18 cellular contexts compared by ENCODE assay signal in the genomic region with DNA sequence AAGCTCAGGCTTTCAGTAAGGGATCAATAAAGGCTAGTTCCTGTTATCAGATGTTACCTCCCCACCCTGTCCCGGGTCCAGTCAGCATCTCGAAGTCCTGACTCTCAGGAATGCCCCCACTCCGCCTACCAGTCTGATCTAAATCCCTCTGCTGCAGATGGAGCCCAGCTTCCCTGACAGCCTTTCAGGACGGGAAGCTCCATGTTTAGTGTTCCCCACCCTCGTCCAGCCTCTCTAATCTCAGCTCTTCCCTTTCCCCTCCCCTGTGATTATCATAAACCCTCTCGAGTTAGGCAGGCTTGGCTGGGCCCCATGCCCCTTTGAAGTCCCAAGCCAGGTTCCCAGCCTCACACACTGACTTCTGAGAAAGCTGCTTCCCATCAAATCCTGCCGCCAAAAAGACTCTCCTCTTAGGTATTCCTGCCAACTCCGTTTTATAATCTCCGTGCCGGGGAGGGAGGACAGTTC. TPM values are rescaled to one million over a fixed set of nuclear protein-coding genes. Genes with fewer than 3 reads are reported as not detected.
A peak's percentile ranks its signal among the peaks of the same experiment; 100 is the strongest.
DNase-seq lines count a peak whose midpoint lies in the region; ATAC-seq and TF ChIP-seq lines count a peak whose summit lies in the region.
"Had no signal": no experiment of that assay in that cellular context is flagged by ENCODE, and none has a peak within 500 bp of the region (broad histone marks: within the 10 kb centered on the region; RNA-seq: fewer than 3 reads in every experiment).

No MANE protein-coding gene starts in this region.

- TF ChIP-seq CTCF in heart right ventricle (IDR thresholded peaks at IDR 0.05) (no peak), type B pancreatic cell (conservative IDR thresholded peaks at IDR 0.05) (no peak)

- peaks cover 16% of the 10 kb centered on the region for H3K4me1 Mint-ChIP-seq in type B pancreatic cell (ENCODE audit: unreplicated experiment)
- H3K4me1 Mint-ChIP-seq in stimulated activated effector memory CD8-positive, alpha-beta T cell treated with anti-CD3 and anti-CD28 coated beads, Interleukin-12 subunit alpha, Interleukin-12 subunit beta, amount 100 ng/mL, for 72 hours, result no peaks in the 10 kb centered on the region

- DNase-seq in heart right ventricle (no peak), cardiac septum (ENCODE audit: low spot score) (no peak), NCI-H82 treated with DMSO at 0.1 percent for 48 hours (lab: John Stamatoyannopoulos, UW; ENCODE audit: unreplicated experiment) (peak; percentile 71), iPS-NIHi7 (ENCODE audit: extremely low spot score) (peak; percentile 56), type B pancreatic cell (ENCODE audit: extremely low spot score, unreplicated experiment) (no peak)
- no peak for DNase-seq in activated effector memory CD4-positive, alpha-beta T cell treated with Interleukin-2 at 50 U/mL for 16 hours
- DNase-seq in activated CD4-positive, alpha-beta T cell treated with anti-CD3 and anti-CD28 coated beads for 48 hours, result no peak
- DNase-seq in stimulated activated effector memory CD8-positive, alpha-beta T cell treated with anti-CD3 and anti-CD28 coated beads, Interleukin-12 subunit alpha, Interleukin-12 subunit beta, amount 100 ng/mL, for 72 hours (ENCODE audit: low spot score in 2 of 2), result no peak
- DNase-seq: activated CD4-positive, alpha-beta memory T cell treated with anti-CD3 and anti-CD28 coated beads for 36 hours; adrenal gland; cerebellar nuclear complex; GF-D8; NCI-H2081; stimulated activated CD4-positive, alpha-beta T cell treated with anti-CD3 and anti-CD28 coated beads, Interleukin-2, amount 100 ng/mL, for 24 hours; stimulated activated CD8-positive, alpha-beta memory T cell treated with anti-CD3 and anti-CD28 coated beads, Interleukin-4, amount 100 ng/mL, for 48 hours had no signal

- H3K27me3 ChIP-seq in heart right ventricle, result peaks cover 0 to 30% (median 4%) of the 10 kb centered on the region in 7 donors
- H3K27me3 ChIP-seq: SJSA1 had no signal

- H3K4me1 ChIP-seq in heart right ventricle, result peaks cover 0 to 27% (median 12%) of the 10 kb centered on the region in 9 donors
- H3K4me1 ChIP-seq: SJSA1 had no signal

- intact Hi-C loops in heart right ventricle (cut with DNase I) (loop anchor here in 4 of 10 donors (5.0 to 10.0 kb wide), 3 partner anchors 40 to 192 kb away; a partner anchor contains a TSS), cardiac septum (cut with DNase I) (no loop called here)

- no peak overlapping the region for H3K27ac Mint-ChIP-seq in type B pancreatic cell
- no peak overlapping the region for H3K27ac Mint-ChIP-seq in stimulated activated effector memory CD8-positive, alpha-beta T cell treated with anti-CD3 and anti-CD28 coated beads, Interleukin-12 subunit alpha, Interleukin-12 subunit beta, amount 100 ng/mL, for 72 hours
- H3K27ac Mint-ChIP-seq: activated CD4-positive, alpha-beta memory T cell treated with anti-CD3 and anti-CD28 coated beads for 36 hours; activated T-helper 1 cell treated with anti-CD3 and anti-CD28 coated beads, Interleukin-12 subunit alpha, Interleukin-12 subunit beta, Interleukin-2, Interleukin-4 antibody, amounts not matched to agents 30 ng/mL and 10 ng/mL and 1 ng/mL, durations not matched to agents 14 hours and 24 hours and 36 hours had no signal

- H3K27me3 Mint-ChIP-seq in type B pancreatic cell, result peaks cover 25% of the 10 kb centered on the region

- H3K9me3 Mint-ChIP-seq in type B pancreatic cell, result no peaks in the 10 kb centered on the region
- H3K9me3 Mint-ChIP-seq in stimulated activated effector memory CD8-positive, alpha-beta T cell treated with anti-CD3 and anti-CD28 coated beads, Interleukin-12 subunit alpha, Interleukin-12 subunit beta, amount 100 ng/mL, for 72 hours, result no peaks in the 10 kb centered on the region
- H3K9me3 Mint-ChIP-seq: activated CD4-positive, alpha-beta memory T cell treated with anti-CD3 and anti-CD28 coated beads for 36 hours; activated T-helper 1 cell treated with anti-CD3 and anti-CD28 coated beads, Interleukin-12 subunit alpha, Interleukin-12 subunit beta, Interleukin-2, Interleukin-4 antibody, amounts not matched to agents 30 ng/mL and 10 ng/mL and 1 ng/mL, durations not matched to agents 14 hours and 24 hours and 36 hours had no signal

- 7 to 9% methylated on average over 10 of the region's 10 CpGs for WGBS in heart right ventricle, 2 donors

- H3K9me3 ChIP-seq in heart right ventricle, result no peaks in the 10 kb centered on the region
- H3K9me3 ChIP-seq: adrenal gland, SJSA1, thoracic aorta had no signal

- H3K36me3 ChIP-seq in heart right ventricle, result no peaks in the 10 kb centered on the region
- H3K36me3 ChIP-seq: adrenal gland, SJSA1, thoracic aorta had no signal

- H3K4me3 ChIP-seq in heart right ventricle, result no peak overlapping the region
- H3K4me3 ChIP-seq: adrenal gland, SJSA1, thoracic aorta had no signal

- H3K27ac ChIP-seq in heart right ventricle, result no peak overlapping the region
- H3K27ac ChIP-seq: adrenal gland, SJSA1, thoracic aorta had no signal

- H3K4me3 Mint-ChIP-seq in type B pancreatic cell, result peak overlapping the region; percentile 2
- no peak overlapping the region for H3K4me3 Mint-ChIP-seq in stimulated activated effector memory CD8-positive, alpha-beta T cell treated with anti-CD3 and anti-CD28 coated beads, Interleukin-12 subunit alpha, Interleukin-12 subunit beta, amount 100 ng/mL, for 72 hours
- H3K4me3 Mint-ChIP-seq: activated CD4-positive, alpha-beta memory T cell treated with anti-CD3 and anti-CD28 coated beads for 36 hours; activated T-helper 1 cell treated with anti-CD3 and anti-CD28 coated beads, Interleukin-12 subunit alpha, Interleukin-12 subunit beta, Interleukin-2, Interleukin-4 antibody, amounts not matched to agents 30 ng/mL and 10 ng/mL and 1 ng/mL, durations not matched to agents 14 hours and 24 hours and 36 hours had no signal

- peak in 5 of 8 donors; percentile 16 to 53 (median 41) for ATAC-seq in heart right ventricle
- no peak for ATAC-seq in stimulated activated effector memory CD8-positive, alpha-beta T cell treated with anti-CD3 and anti-CD28 coated beads, Interleukin-12 subunit alpha, Interleukin-12 subunit beta, amount 100 ng/mL, for 72 hours

- H3K36me3 Mint-ChIP-seq in type B pancreatic cell, result no peaks in the 10 kb centered on the region
- H3K36me3 Mint-ChIP-seq in stimulated activated effector memory CD8-positive, alpha-beta T cell treated with anti-CD3 and anti-CD28 coated beads, Interleukin-12 subunit alpha, Interleukin-12 subunit beta, amount 100 ng/mL, for 72 hours, result no peaks in the 10 kb centered on the region
- H3K36me3 Mint-ChIP-seq: activated CD4-positive, alpha-beta memory T cell treated with anti-CD3 and anti-CD28 coated beads for 36 hours had no signal

RNA-seq across cellular contexts. Expression of a gene that starts 16.6 kb away (rescaled TPM):
- 1 to 10 TPM in 3 of 10 donors, under 1 TPM in 6, not detected in 1; 0.40 to 1.6 (median 0.76) TPM for total RNA-seq in heart right ventricle
- 1 to 10 TPM in 1 of 2 donors, under 1 TPM in 1; 0.59 to 2.8 TPM for polyA plus RNA-seq in heart right ventricle
- 3.5 TPM for total RNA-seq in cardiac septum
- total RNA-seq in type B pancreatic cell (ENCODE audit: low replicate concordance), result 18.3 and 28.2 TPM in 2 replicates

Comparison
In these comparisons a context has a peak if more than half of its experiments do, and no peak if none do; other contexts are left out.
1. DNase-seq: peak in NCI-H82 treated with DMSO at 0.1 percent for 48 hours (single experiment) and iPS-NIHi7 (single experiment); none in heart right ventricle (0 of 2), cardiac septum (single experiment), type B pancreatic cell (single experiment), activated effector memory CD4-positive, alpha-beta T cell treated with Interleukin-2 at 50 U/mL for 16 hours (single experiment), activated CD4-positive, alpha-beta T cell treated with anti-CD3 and anti-CD28 coated beads for 48 hours (single experiment) and stimulated activated effector memory CD8-positive, alpha-beta T cell treated with anti-CD3 and anti-CD28 coated beads, Interleukin-12 subunit alpha, Interleukin-12 subunit beta, amount 100 ng/mL, for 72 hours (0 of 2).